ENCODE assay signal across 1 cellular context in genomic region chr17:7850118-7850504, GRCh38.
TF ChIP-seq lines count a peak whose summit lies in the region.

No MANE protein-coding gene starts in this region.

TF ChIP-seq in SK-N-SH, 30 proteins besides CTCF, POLR2A, EP300 and RAD21:
- no peak for TF ChIP-seq FOXJ3 (CRISPR knock-in tag; IDR thresholded peaks at IDR 0.05)
- no peak for TF ChIP-seq GABPA (IDR thresholded peaks at IDR 0.05; ENCODE audit: low read depth)
- TF ChIP-seq FOXM1 (IDR thresholded peaks at IDR 0.05; ENCODE audit: low read depth): no peak
- TF ChIP-seq IRF3 (IDR thresholded peaks at IDR 0.05; ENCODE audit: low read depth, low read length): no peak
- no peak for TF ChIP-seq MXI1 (IDR thresholded peaks at IDR 0.05; ENCODE audit: low read depth, low read length)
- TF ChIP-seq RCOR1 (IDR thresholded peaks at IDR 0.05; ENCODE audit: low read length): no peak
- TF ChIP-seq RXRA (IDR thresholded peaks at IDR 0.05; ENCODE audit: borderline replicate concordance, low read depth): no peak
- TF ChIP-seq MEF2A (IDR thresholded peaks at IDR 0.05; ENCODE audit: borderline replicate concordance, low read depth): no peak
- no peak for TF ChIP-seq POLR2AphosphoS5 (IDR thresholded peaks at IDR 0.05; ENCODE audit: low read depth, low read length)
- no peak for TF ChIP-seq EZH2phosphoT487 (IDR thresholded peaks at IDR 0.05; ENCODE audit: borderline replicate concordance, low read depth)
- no peak for TF ChIP-seq RFX5 (IDR thresholded peaks at IDR 0.05; ENCODE audit: low read length)
- TF ChIP-seq, protein P1, sequence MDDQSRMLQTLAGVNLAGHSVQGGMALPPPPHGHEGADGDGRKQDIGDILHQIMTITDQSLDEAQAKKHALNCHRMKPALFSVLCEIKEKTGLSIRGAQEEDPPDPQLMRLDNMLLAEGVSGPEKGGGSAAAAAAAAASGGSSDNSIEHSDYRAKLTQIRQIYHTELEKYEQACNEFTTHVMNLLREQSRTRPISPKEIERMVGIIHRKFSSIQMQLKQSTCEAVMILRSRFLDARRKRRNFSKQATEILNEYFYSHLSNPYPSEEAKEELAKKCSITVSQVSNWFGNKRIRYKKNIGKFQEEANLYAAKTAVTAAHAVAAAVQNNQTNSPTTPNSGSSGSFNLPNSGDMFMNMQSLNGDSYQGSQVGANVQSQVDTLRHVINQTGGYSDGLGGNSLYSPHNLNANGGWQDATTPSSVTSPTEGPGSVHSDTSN (IDR thresholded peaks at IDR 0.05): no peak
- TF ChIP-seq FOSL2 (IDR thresholded peaks at IDR 0.05; ENCODE audit: borderline replicate concordance, low read depth): no peak
- TF ChIP-seq GATA2 (CRISPR knock-in tag; IDR thresholded peaks at IDR 0.05): no peak
